8 cellular contexts compared by ENCODE assay signal in genomic region chr16:58026705-58027340, GRCh38. TPM values are rescaled to one million over a fixed set of nuclear protein-coding genes. Genes with fewer than 3 reads are reported as not detected.
DNase-seq lines count a peak whose midpoint lies in the region; ATAC-seq and TF ChIP-seq lines count a peak whose summit lies in the region.

No MANE protein-coding gene starts in this region.

- peaks cover 0 to 70% (median 42%) of the 10 kb centered on the region in 11 experiments; a peak in 20 of 22 replicates for H4K20me1 ChIP-seq in BLaER1 treated with 17β-estradiol and CSF1 and Interleukin-3, amounts not matched to agents 10 nM and 100 nM
- H4K20me1 ChIP-seq in PC-3 (ENCODE audit: low read length) = no peaks in the 10 kb centered on the region
- H4K20me1 ChIP-seq in neural cell (ENCODE audit: insufficient read depth) = peaks cover 7% of the 10 kb centered on the region

- peak overlapping the region; percentile 84 for H2AFZ ChIP-seq in PC-3 (ENCODE audit: low read length)
- peak overlapping the region; percentile 21 for H2AFZ ChIP-seq in neural cell (ENCODE audit: low read depth, low read length)

- peaks cover 48 to 75% (median 64%) of the 10 kb centered on the region in 11 experiments for H3K27me3 ChIP-seq in BLaER1 treated with 17β-estradiol and CSF1 and Interleukin-3, amounts not matched to agents 10 nM and 100 nM
- no peaks in the 10 kb centered on the region for H3K27me3 ChIP-seq in PC-3 (ENCODE audit: low read length)
- no peaks in the 10 kb centered on the region for H3K27me3 ChIP-seq in neural cell (ENCODE audit: insufficient read depth, low read depth, low read length)

- peak overlapping the region; percentile 12 to 73 (median 59); a peak in 14 of 22 replicates for H3K9ac ChIP-seq in BLaER1 treated with 17β-estradiol and CSF1 and Interleukin-3, amounts not matched to agents 10 nM and 100 nM
- H3K9ac ChIP-seq in PC-3 (ENCODE audit: low read length) (no peak overlapping the region), neural cell (ENCODE audit: low read length) (peak overlapping the region; percentile 75)

- DNase-seq in PC-3 = no peak
- no peak for DNase-seq in epithelial cell of proximal tubule (ENCODE audit: low read depth)
- DNase-seq in dedifferentiated amniotic fluid mesenchymal stem cell (ENCODE audit: extremely low spot score) = no peak
- DNase-seq in NCI-H510A treated with DMSO at 0.1 percent for 48 hours (lab: John Stamatoyannopoulos, UW) = no peak
- DNase-seq in NCI-H446 treated with DMSO at 0.1 percent for 48 hours (lab: John Stamatoyannopoulos, UW) = no peak

- POLR2A ChIA-PET in PC-3 (lab: Charles Lee; ENCODE audit: unreplicated experiment) = no interaction called here

- H3K79me2 ChIP-seq in PC-3 (ENCODE audit: low read length) = no peaks in the 10 kb centered on the region
- H3K79me2 ChIP-seq in neural cell (replicated peaks; ENCODE audit: insufficient read depth, low read length) = peaks cover 8% of the 10 kb centered on the region

- TF ChIP-seq RAD21 in neural cell (conservative IDR thresholded peaks at IDR 0.05) = no peak

- peak overlapping the region; percentile 62 to 72 (median 67) for H3K4me3 ChIP-seq in BLaER1 treated with 17β-estradiol and CSF1 and Interleukin-3, amounts not matched to agents 10 nM and 100 nM
- H3K4me3 ChIP-seq in PC-3 (ENCODE audit: low read length) (peak overlapping the region; percentile 69), epithelial cell of proximal tubule (ENCODE audit: low read depth, low read length) (peak overlapping the region; percentile 90), neural cell (ENCODE audit: low read length) (peak overlapping the region; percentile 96)

- H3F3A ChIP-seq in PC-3 (ENCODE audit: low read length, unreplicated experiment) = no peaks in the 10 kb centered on the region
- H3F3A ChIP-seq in neural cell (ENCODE audit: insufficient read depth, low read length, poor library complexity, severe bottlenecking) = no peaks in the 10 kb centered on the region

- H3K9me2 ChIP-seq in PC-3 (replicated peaks; ENCODE audit: low read length) = no peaks in the 10 kb centered on the region
- no peaks in the 10 kb centered on the region for H3K9me2 ChIP-seq in neural cell (ENCODE audit: insufficient read depth, low read length)

- TF ChIP-seq CTCF in PC-3 (conservative IDR thresholded peaks at IDR 0.05; ENCODE audit: low read depth, low read length) (no peak), epithelial cell of proximal tubule (conservative IDR thresholded peaks at IDR 0.05; ENCODE audit: low read depth, low read length) (no peak), neural cell (IDR thresholded peaks at IDR 0.05; ENCODE audit: poor library complexity, severe bottlenecking) (peak; percentile 53)

- no peak for TF ChIP-seq EP300 in neural cell (conservative IDR thresholded peaks at IDR 0.05; ENCODE audit: poor library complexity, severe bottlenecking)

- no TSS peak for BruUV-seq in PC-3 (replicated peaks; lab: Mats Ljungman, UMichigan)

- CTCF ChIA-PET in PC-3 (lab: Charles Lee) = interaction anchor here (1.3 kb wide), 1 partner anchor 95 kb away, joined by 5 read pairs; no protein-coding TSS in a partner anchor

- no peak overlapping the region for H3K27ac ChIP-seq in BLaER1 treated with 17β-estradiol and CSF1 and Interleukin-3, amounts not matched to agents 10 nM and 100 nM
- H3K27ac ChIP-seq in PC-3 (ENCODE audit: low read length) = no peak overlapping the region
- H3K27ac ChIP-seq in neural cell (ENCODE audit: low read length) = no peak overlapping the region

- ATAC-seq in PC-3 (no peak), GM18520 (IDR thresholded peaks at IDR 0.05; ENCODE audit: unreplicated experiment) (no peak)

- peaks cover 0 to 5% (median 0%) of the 10 kb centered on the region in 11 experiments; a peak in 1 of 22 replicates for H3K36me3 ChIP-seq in BLaER1 treated with 17β-estradiol and CSF1 and Interleukin-3, amounts not matched to agents 10 nM and 100 nM
- H3K36me3 ChIP-seq in PC-3 (ENCODE audit: low read depth, low read length) (no peaks in the 10 kb centered on the region), neural cell (ENCODE audit: insufficient read depth, low read length) (no peaks in the 10 kb centered on the region)

- H3K9me3 ChIP-seq in BLaER1 treated with 17β-estradiol and CSF1 and Interleukin-3, amounts not matched to agents 10 nM and 100 nM (replicated peaks in 1 of 11) = no peaks in the 10 kb centered on the region
- H3K9me3 ChIP-seq in PC-3 (ENCODE audit: low read length) (no peaks in the 10 kb centered on the region), neural cell (ENCODE audit: low read length) (no peaks in the 10 kb centered on the region)

- peaks cover 34 to 65% (median 46%) of the 10 kb centered on the region in 10 experiments for H3K4me1 ChIP-seq in BLaER1 treated with 17β-estradiol and CSF1 and Interleukin-3, amounts not matched to agents 10 nM and 100 nM
- peaks cover 22% of the 10 kb centered on the region for H3K4me1 ChIP-seq in PC-3 (ENCODE audit: insufficient read depth, low read length)

- intact Hi-C loops in PC-3 (cut with micrococcal nuclease) = loop anchor here (10.0 kb wide), 1 partner anchor 278 kb away; no protein-coding TSS in a partner anchor

- peak overlapping the region; percentile 88 to 100 (median 98) for H3K4me2 ChIP-seq in BLaER1 treated with 17β-estradiol and CSF1 and Interleukin-3, amounts not matched to agents 10 nM and 100 nM
- H3K4me2 ChIP-seq in PC-3 (ENCODE audit: low read length) (peak overlapping the region; percentile 89), neural cell (ENCODE audit: low read length) (peak overlapping the region; percentile 80)

TF ChIP-seq in neural cell, 6 proteins besides CTCF, POLR2A, EP300 and RAD21:
- TF ChIP-seq MXI1 (conservative IDR thresholded peaks at IDR 0.05; ENCODE audit: poor library complexity, severe bottlenecking) (no peak), SMC3 (conservative IDR thresholded peaks at IDR 0.05; ENCODE audit: poor library complexity) (no peak), POLR2AphosphoS5 (IDR thresholded peaks at IDR 0.05) (no peak), REST (IDR thresholded peaks at IDR 0.05; ENCODE audit: borderline replicate concordance) (no peak), TAF1 (IDR thresholded peaks at IDR 0.05; ENCODE audit: low read depth) (no peak), EZH2 (IDR thresholded peaks at IDR 0.05; ENCODE audit: borderline replicate concordance, insufficient read depth, low read length, poor library complexity, severe bottlenecking) (no peak)

RNA-seq across cellular contexts. Expression of gene MMP15, which starts 1.3 kb away (rescaled TPM):
- 6.3 and 9.4 TPM in 2 replicates for total RNA-seq in PC-3 (2014; rRNA removed)
- total RNA-seq in epithelial cell of proximal tubule = 24.7 and 36.0 TPM in 2 replicates
- polyA plus RNA-seq in neural cell = 18.5 and 18.7 TPM in 2 replicates
- 31.1 and 36.5 TPM in 2 replicates for polyA minus RNA-seq in neural cell

RNA-seq across cellular contexts. Expression of gene USB1, which starts 25.6 kb away (rescaled TPM):
- 18.7 and 25.1 TPM in 2 replicates for total RNA-seq in PC-3 (2014; rRNA removed)
- 25.4 and 31.2 TPM in 2 replicates for total RNA-seq in epithelial cell of proximal tubule
- polyA plus RNA-seq in neural cell = 25.7 and 47.0 TPM in 2 replicates
- 20.7 and 28.8 TPM in 2 replicates for polyA minus RNA-seq in neural cell

RNA-seq across cellular contexts. Expression of gene ZNF319, which starts 26.4 kb away (rescaled TPM):
- total RNA-seq in PC-3 (2014; rRNA removed) = 2.2 TPM in 2 replicates
- 3.0 and 9.1 TPM in 2 replicates for total RNA-seq in epithelial cell of proximal tubule
- 5.1 and 7.0 TPM in 2 replicates for polyA plus RNA-seq in neural cell
- polyA minus RNA-seq in neural cell = 10.7 and 14.5 TPM in 2 replicates

RNA-seq across cellular contexts. Expression of gene CNGB1, which starts 55.9 kb away (rescaled TPM):
- total RNA-seq in PC-3 (2014; rRNA removed) (0.04 TPM in 1 of 2 replicates, not detected in the other), epithelial cell of proximal tubule (under 0.01 and 1.4 TPM in 2 replicates)
- 19.1 and 20.7 TPM in 2 replicates for polyA plus RNA-seq in neural cell
- polyA minus RNA-seq in neural cell = 14.5 and 22.2 TPM in 2 replicates
